ENCODE assay signal across 33 cellular contexts in genomic region chr14:97368900-97369564, GRCh38.
"Had no signal": no experiment of that assay in that cellular context is flagged by ENCODE, and none has a peak within 500 bp of the region (broad histone marks: within the 10 kb centered on the region; RNA-seq: fewer than 3 reads in every experiment).

No MANE protein-coding gene starts in this region.

- H3K4me1 ChIP-seq: adrenal gland, body of pancreas, esophagus squamous epithelium, gastroesophageal sphincter, heart right ventricle had no signal

- H3K4me3 ChIP-seq: adrenal gland, body of pancreas, esophagus squamous epithelium, gastroesophageal sphincter, heart right ventricle had no signal

- DNase-seq: activated CD4-positive, alpha-beta memory T cell treated with anti-CD3 and anti-CD28 coated beads for 36 hours; activated CD4-positive, alpha-beta T cell treated with anti-CD3 and anti-CD28 coated beads for 36 hours; activated CD4-positive, alpha-beta T cell treated with anti-CD3 and anti-CD28 coated beads, Interleukin-2, amount 10 ng/mL, durations not matched to agents 24 days and 14 days; activated CD4-positive, CD25-positive, alpha-beta regulatory T cell; activated CD4-positive, CD25-positive, alpha-beta regulatory T cell treated with anti-CD3 and anti-CD28 coated beads, Interleukin-2, amount 50 U/mL, for 72 hours; activated CD8-positive, alpha-beta memory T cell treated with anti-CD3 and anti-CD28 coated beads, Interleukin-2, amount 10 ng/mL, durations not matched to agents 7 days and 5 days; activated CD8-positive, alpha-beta memory T cell treated with anti-CD3 and anti-CD28 coated beads, Interleukin-2, amount 50 U/mL, for 4 hours; activated CD8-positive, alpha-beta T cell treated with anti-CD3 and anti-CD28 coated beads, Interleukin-2, amount 10 ng/mL, durations not matched to agents 7 days and 5 days; activated effector memory CD4-positive, alpha-beta T cell treated with anti-CD3 and anti-CD28 coated beads, Interleukin-2, amount 50 U/mL, for 16 hours; activated naive CD4-positive, alpha-beta T cell treated with anti-CD3 and anti-CD28 coated beads for 36 hours; activated naive CD8-positive, alpha-beta T cell treated with anti-CD3 and anti-CD28 coated beads for 36 hours; activated naive CD8-positive, alpha-beta T cell treated with anti-CD3 and anti-CD28 coated beads, Interleukin-2, amount 50 U/mL, for 24 hours; activated T-cell treated with anti-CD3 and anti-CD28 coated beads, Interleukin-2, amount 50 U/mL, for 1 hour; activated T-cell treated with anti-CD3 and anti-CD28 coated beads, Interleukin-2, amount 50 U/mL, for 48 hours; adrenal gland; amygdala; aorta; body of pancreas; caudate nucleus; cortex of kidney; dermis blood vessel endothelial cell; effector CD4-positive, alpha-beta T cell; effector memory CD8-positive, alpha-beta T cell; erythroblast; esophagus squamous epithelium; foreskin melanocyte; heart right ventricle; T-helper 2 cell had no signal

- H3K9me3 Mint-ChIP-seq: activated CD4-positive, alpha-beta T cell treated with anti-CD3 and anti-CD28 coated beads, Interleukin-2, amount 10 ng/mL, durations not matched to agents 24 days and 14 days; activated naive CD4-positive, alpha-beta T cell treated with anti-CD3 and anti-CD28 coated beads for 36 hours; activated naive CD4-positive, alpha-beta T cell treated with anti-CD3 and anti-CD28 coated beads, Interleukin-2, amount 50 U/mL, for 24 hours; activated naive CD8-positive, alpha-beta T cell treated with anti-CD3 and anti-CD28 coated beads, Interleukin-2, amount 50 U/mL, for 24 hours; activated T-helper 1 cell treated with anti-CD3 and anti-CD28 coated beads, Interleukin-12 subunit alpha, Interleukin-12 subunit beta, Interleukin-2, Interleukin-4 antibody, amounts not matched to agents 30 ng/mL and 10 ng/mL and 1 ng/mL, durations not matched to agents 14 hours and 24 hours and 36 hours; effector memory CD8-positive, alpha-beta T cell had no signal

- H3K27ac Mint-ChIP-seq: activated CD4-positive, alpha-beta memory T cell treated with anti-CD3 and anti-CD28 coated beads for 36 hours; activated CD4-positive, alpha-beta T cell treated with anti-CD3 and anti-CD28 coated beads for 36 hours; activated CD4-positive, alpha-beta T cell treated with anti-CD3 and anti-CD28 coated beads, Interleukin-2, amount 10 ng/mL, durations not matched to agents 24 days and 14 days; activated CD8-positive, alpha-beta memory T cell treated with anti-CD3 and anti-CD28 coated beads, Interleukin-2, amount 10 ng/mL, durations not matched to agents 7 days and 5 days; activated CD8-positive, alpha-beta T cell treated with anti-CD3 and anti-CD28 coated beads, Interleukin-2, amount 10 ng/mL, durations not matched to agents 7 days and 5 days; activated naive CD4-positive, alpha-beta T cell treated with anti-CD3 and anti-CD28 coated beads for 36 hours; activated naive CD4-positive, alpha-beta T cell treated with anti-CD3 and anti-CD28 coated beads, Interleukin-2, amount 50 U/mL, for 24 hours; activated naive CD8-positive, alpha-beta T cell treated with anti-CD3 and anti-CD28 coated beads for 36 hours; activated naive CD8-positive, alpha-beta T cell treated with anti-CD3 and anti-CD28 coated beads, Interleukin-2, amount 50 U/mL, for 24 hours; activated T-helper 1 cell treated with anti-CD3 and anti-CD28 coated beads, Interleukin-12 subunit alpha, Interleukin-12 subunit beta, Interleukin-2, Interleukin-4 antibody, amounts not matched to agents 30 ng/mL and 10 ng/mL and 1 ng/mL, durations not matched to agents 14 hours and 24 hours and 36 hours; activated T-helper 2 cell treated with anti-CD3 and anti-CD28 coated beads, Interferon-gamma antibody, Interleukin-2, Interleukin-4, amounts not matched to agents 10 μg/mL and 5 μg/mL and 100 μg/mL, durations not matched to agents 14 hours and 24 hours and 36 hours; effector memory CD8-positive, alpha-beta T cell had no signal

- H3K9me3 ChIP-seq: adrenal gland, body of pancreas, esophagus squamous epithelium had no signal

- H3K4me3 Mint-ChIP-seq: activated CD4-positive, alpha-beta memory T cell treated with anti-CD3 and anti-CD28 coated beads for 36 hours; activated CD4-positive, alpha-beta T cell treated with anti-CD3 and anti-CD28 coated beads for 36 hours; activated CD4-positive, alpha-beta T cell treated with anti-CD3 and anti-CD28 coated beads, Interleukin-2, amount 10 ng/mL, durations not matched to agents 24 days and 14 days; activated CD8-positive, alpha-beta memory T cell treated with anti-CD3 and anti-CD28 coated beads, Interleukin-2, amount 10 ng/mL, durations not matched to agents 7 days and 5 days; activated CD8-positive, alpha-beta T cell treated with anti-CD3 and anti-CD28 coated beads, Interleukin-2, amount 10 ng/mL, durations not matched to agents 7 days and 5 days; activated naive CD4-positive, alpha-beta T cell treated with anti-CD3 and anti-CD28 coated beads for 36 hours; activated naive CD4-positive, alpha-beta T cell treated with anti-CD3 and anti-CD28 coated beads, Interleukin-2, amount 50 U/mL, for 24 hours; activated naive CD8-positive, alpha-beta T cell treated with anti-CD3 and anti-CD28 coated beads for 36 hours; activated naive CD8-positive, alpha-beta T cell treated with anti-CD3 and anti-CD28 coated beads, Interleukin-2, amount 50 U/mL, for 24 hours; activated T-helper 1 cell treated with anti-CD3 and anti-CD28 coated beads, Interleukin-12 subunit alpha, Interleukin-12 subunit beta, Interleukin-2, Interleukin-4 antibody, amounts not matched to agents 30 ng/mL and 10 ng/mL and 1 ng/mL, durations not matched to agents 14 hours and 24 hours and 36 hours; effector memory CD8-positive, alpha-beta T cell had no signal

- H3K27me3 Mint-ChIP-seq: activated CD4-positive, alpha-beta memory T cell treated with anti-CD3 and anti-CD28 coated beads for 36 hours; activated CD4-positive, alpha-beta T cell treated with anti-CD3 and anti-CD28 coated beads for 36 hours; activated CD8-positive, alpha-beta memory T cell treated with anti-CD3 and anti-CD28 coated beads, Interleukin-2, amount 10 ng/mL, durations not matched to agents 7 days and 5 days; activated naive CD4-positive, alpha-beta T cell treated with anti-CD3 and anti-CD28 coated beads, Interleukin-2, amount 50 U/mL, for 24 hours; activated naive CD8-positive, alpha-beta T cell treated with anti-CD3 and anti-CD28 coated beads for 36 hours; activated naive CD8-positive, alpha-beta T cell treated with anti-CD3 and anti-CD28 coated beads, Interleukin-2, amount 50 U/mL, for 24 hours; effector memory CD8-positive, alpha-beta T cell had no signal

- H3K27me3 ChIP-seq: adrenal gland, body of pancreas had no signal

- FAIRE-seq: colon had no signal

- H3K27ac ChIP-seq: adrenal gland, body of pancreas, esophagus squamous epithelium, gastroesophageal sphincter, heart right ventricle had no signal

- H3K36me3 ChIP-seq: adrenal gland, esophagus squamous epithelium, gastroesophageal sphincter, heart right ventricle had no signal

- H3K36me3 Mint-ChIP-seq: activated CD4-positive, alpha-beta memory T cell treated with anti-CD3 and anti-CD28 coated beads for 36 hours; activated naive CD4-positive, alpha-beta T cell treated with anti-CD3 and anti-CD28 coated beads, Interleukin-2, amount 50 U/mL, for 24 hours; activated naive CD8-positive, alpha-beta T cell treated with anti-CD3 and anti-CD28 coated beads for 36 hours had no signal

- ATAC-seq: activated CD4-positive, alpha-beta T cell treated with anti-CD3 and anti-CD28 coated beads for 36 hours; activated CD8-positive, alpha-beta memory T cell treated with anti-CD3 and anti-CD28 coated beads, Interleukin-2, amount 10 ng/mL, durations not matched to agents 7 days and 5 days; activated CD8-positive, alpha-beta T cell treated with anti-CD3 and anti-CD28 coated beads, Interleukin-2, amount 10 ng/mL, durations not matched to agents 7 days and 5 days; activated naive CD8-positive, alpha-beta T cell treated with anti-CD3 and anti-CD28 coated beads, Interleukin-2, amount 50 U/mL, for 24 hours; body of pancreas; effector memory CD8-positive, alpha-beta T cell; gastroesophageal sphincter; heart right ventricle had no signal
